ENCODE assay signal across 8 cellular contexts in the genomic region with DNA sequence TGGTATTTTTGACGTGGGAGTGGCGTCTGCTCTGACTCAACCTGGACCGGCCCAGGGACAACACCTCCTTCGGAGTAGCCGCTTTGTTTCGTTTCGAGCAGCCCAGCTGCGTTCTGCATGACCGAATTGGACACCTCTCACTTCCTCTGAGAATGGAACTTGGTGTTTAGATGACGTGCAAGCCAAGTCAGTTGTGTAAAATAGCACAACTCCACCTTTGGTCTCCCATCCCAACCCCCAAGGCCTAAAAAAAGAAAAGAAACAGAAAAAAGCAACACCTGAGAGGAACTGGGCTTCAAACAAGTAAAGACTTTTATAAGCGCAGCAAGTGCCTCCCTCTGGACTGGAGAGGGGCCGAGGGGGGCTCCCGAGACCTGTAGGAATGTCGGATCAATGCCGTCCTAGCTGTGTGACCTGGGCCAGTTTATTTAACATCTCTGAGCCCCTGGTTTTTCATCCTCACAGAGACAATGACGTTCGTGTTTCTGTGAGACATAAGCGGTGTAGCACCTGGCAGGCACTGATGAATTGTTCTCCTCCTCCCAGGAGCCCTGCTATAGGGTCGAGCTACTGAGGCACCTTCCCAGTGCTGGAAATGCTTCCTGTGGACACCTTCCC. TPM values are rescaled to one million over a fixed set of nuclear protein-coding genes. Genes with fewer than 3 reads are reported as not detected.
DNase-seq lines count a peak whose midpoint lies in the region; ATAC-seq, FAIRE-seq and TF ChIP-seq lines count a peak whose summit lies in the region.

No MANE protein-coding gene starts in this region.

- ATAC-seq in GM18517 (IDR thresholded peaks at IDR 0.05; ENCODE audit: unreplicated experiment) (peak; percentile 83), HG02763 (IDR thresholded peaks at IDR 0.05; ENCODE audit: unreplicated experiment) (peak; percentile 73)
- peak; percentile 38 to 67 for ATAC-seq in naive thymus-derived CD8-positive, alpha-beta T cell

- POLR2A ChIA-PET in naive thymus-derived CD8-positive, alpha-beta T cell (lab: Charles Lee) = no interaction called here

- peak overlapping the region; percentile 30 for H3K4me3 Mint-ChIP-seq in astrocyte (ENCODE audit: unreplicated experiment)
- peak overlapping the region in 5 of 10 donors; percentile 18 to 77 (median 43) for H3K4me3 Mint-ChIP-seq in naive thymus-derived CD8-positive, alpha-beta T cell

- no peaks in the 10 kb centered on the region for H3K36me3 Mint-ChIP-seq in astrocyte (ENCODE audit: low read depth, unreplicated experiment)
- H3K36me3 Mint-ChIP-seq in naive thymus-derived CD8-positive, alpha-beta T cell = no peaks in the 10 kb centered on the region

- no peak for TF ChIP-seq CTCF in astrocyte (IDR thresholded peaks at IDR 0.05; ENCODE audit: insufficient read depth, low read depth, low read length)

- no peaks in the 10 kb centered on the region for H3K9me3 ChIP-seq in astrocyte (ENCODE audit: insufficient read depth, low read depth, low read length)

- no peaks in the 10 kb centered on the region for H4K20me1 ChIP-seq in astrocyte (ENCODE audit: insufficient read depth, low read length)

- no peaks in the 10 kb centered on the region for H3K9me3 Mint-ChIP-seq in astrocyte (ENCODE audit: unreplicated experiment)
- no peaks in the 10 kb centered on the region for H3K9me3 Mint-ChIP-seq in naive thymus-derived CD8-positive, alpha-beta T cell

- no peak for FAIRE-seq in astrocyte (lab: Jason Lieb, UNC)

- peak overlapping the region; percentile 73 for H3K9ac ChIP-seq in astrocyte (ENCODE audit: low read length)

- peak overlapping the region; percentile 78 for H3K4me2 ChIP-seq in astrocyte (ENCODE audit: low read length)

- peak overlapping the region; percentile 87 for H3K27ac ChIP-seq in astrocyte (ENCODE audit: low read depth, low read length)

- H3K27ac Mint-ChIP-seq in astrocyte (ENCODE audit: unreplicated experiment) = peak overlapping the region; percentile 90
- peak overlapping the region in 6 of 10 donors; percentile 59 to 90 (median 72) for H3K27ac Mint-ChIP-seq in naive thymus-derived CD8-positive, alpha-beta T cell

- peaks cover 49% of the 10 kb centered on the region for H3K4me1 ChIP-seq in astrocyte (ENCODE audit: insufficient read depth, low read length)

- H2AFZ ChIP-seq in astrocyte (ENCODE audit: low read depth, low read length) = peak overlapping the region; percentile 26

- no peaks in the 10 kb centered on the region for H3K36me3 ChIP-seq in astrocyte (ENCODE audit: insufficient read depth, low read length)

- H3K27me3 Mint-ChIP-seq in astrocyte (ENCODE audit: low read depth, unreplicated experiment) = no peaks in the 10 kb centered on the region
- H3K27me3 Mint-ChIP-seq in naive thymus-derived CD8-positive, alpha-beta T cell = peaks cover 0 to 14% (median 7%) of the 10 kb centered on the region in 5 donors

- H3K4me3 ChIP-seq in astrocyte (ENCODE audit: insufficient read depth, low read depth, low read length) = peak overlapping the region; percentile 20

- no peaks in the 10 kb centered on the region for H3K27me3 ChIP-seq in astrocyte (ENCODE audit: insufficient read depth, low read length)

- H3K79me2 ChIP-seq in astrocyte (ENCODE audit: insufficient read depth, low read length) = no peaks in the 10 kb centered on the region

- DNase-seq in RPMI8226 (peak; percentile 92), astrocyte (ENCODE audit: low read depth) (peak; percentile 95), NCI-H2081 treated with DMSO at 0.1 percent for 48 hours (lab: John Stamatoyannopoulos, UW) (no peak), NCI-H510A (lab: John Stamatoyannopoulos, UW) (no peak), NCI-H1694 treated with DMSO at 0.1 percent for 48 hours (lab: John Stamatoyannopoulos, UW) (no peak)
- DNase-seq in naive thymus-derived CD8-positive, alpha-beta T cell = peak in 4 of 10 donors; percentile 5 to 64 (median 34)

- H3K4me1 Mint-ChIP-seq in astrocyte (ENCODE audit: low read depth, unreplicated experiment) = peaks cover 50% of the 10 kb centered on the region
- H3K4me1 Mint-ChIP-seq in naive thymus-derived CD8-positive, alpha-beta T cell = peaks cover 1 to 56% (median 22%) of the 10 kb centered on the region in 4 donors

RNA-seq across cellular contexts. Expression of a gene that starts 52.0 kb away (rescaled TPM):
- 40.8 and 46.7 TPM in 2 replicates for total RNA-seq in astrocyte
- total RNA-seq in naive thymus-derived CD8-positive, alpha-beta T cell = 10 to 100 TPM; 37.3 to 39.5 TPM
- polyA plus RNA-seq in naive thymus-derived CD8-positive, alpha-beta T cell = 10 to 100 TPM; 13.0 to 14.5 (median 13.0) TPM

Comparison
In these comparisons a context has a peak if more than half of its experiments do, and no peak if none do; other contexts are left out.
1. DNase-seq: peak in RPMI8226 (single experiment) and astrocyte (single experiment); none in NCI-H2081 treated with DMSO at 0.1 percent for 48 hours (single experiment), NCI-H510A (single experiment) and NCI-H1694 treated with DMSO at 0.1 percent for 48 hours (single experiment).
2. Peak in every context shown above with its lines, with median percentiles within 50 percentile points of each other: ATAC-seq.